In genomic region chr19:29139227-29139626, GRCh38 we compare ENCODE assay signal across 28 cellular contexts.
A peak's percentile ranks its signal among the peaks of the same experiment; 100 is the strongest.
DNase-seq lines count a peak whose midpoint lies in the region; ATAC-seq, FAIRE-seq and TF ChIP-seq lines count a peak whose summit lies in the region.
"Had no signal": no experiment of that assay in that cellular context is flagged by ENCODE, and none has a peak within 500 bp of the region (broad histone marks: within the 10 kb centered on the region; RNA-seq: fewer than 3 reads in every experiment).

No MANE protein-coding gene starts in this region.

- no peaks in the 10 kb centered on the region for H4K20me1 ChIP-seq in HCT116 (ENCODE audit: insufficient read depth)
- no peaks in the 10 kb centered on the region for H4K20me1 ChIP-seq in K562 (replicated peaks; ENCODE audit: control insufficient read depth, insufficient read depth, low read length)
- H4K20me1 ChIP-seq: BLaER1 treated with 17β-estradiol and CSF1 and Interleukin-3, amounts not matched to agents 10 nM and 100 nM had no signal

- peak; percentile 8 for DNase-seq in activated naive CD4-positive, alpha-beta T cell treated with anti-CD3 and anti-CD28 coated beads for 36 hours
- DNase-seq in activated naive CD4-positive, alpha-beta T cell treated with Interleukin-2 at 50 U/mL for 16 hours: no peak
- no peak for DNase-seq in HCT116 (ENCODE audit: low read depth, low spot score)
- DNase-seq in K562 (ENCODE audit: extremely low read depth in 1 of 4, low spot score in 3 of 4): peak in 1 of 4 experiments; percentile 3
- DNase-seq in ovary: no peak
- no peak for DNase-seq in activated gamma-delta T cell treated with Interleukin-2 at 50 U/mL for 16 hours
- DNase-seq in NCI-H446 treated with DMSO at 0.1 percent for 48 hours (lab: John Stamatoyannopoulos, UW): no peak
- DNase-seq: AML-193; CD4-positive, alpha-beta T cell; COR-L47; DMS79 treated with DMSO at 0.1 percent for 48 hours; H7; HFFc6; IMR-90; NCI-H1048; NCI-H1417 treated with DMSO at 0.1 percent for 48 hours; NCI-H1694 treated with DMSO at 0.1 percent for 48 hours; NCI-H2081; NCI-H2227 treated with DMSO at 0.1 percent for 48 hours; NCI-H510A treated with DMSO at 0.1 percent for 48 hours; NCI-H748 treated with DMSO at 0.1 percent for 48 hours; PC-9; SJCRH30 had no signal

- in situ Hi-C loops in K562 (cut with MboI): no loop called here

- H3K9me2 ChIP-seq in HCT116 (ENCODE audit: insufficient read depth): no peaks in the 10 kb centered on the region

- no peaks in the 10 kb centered on the region for H3K4me1 Mint-ChIP-seq in activated naive CD4-positive, alpha-beta T cell treated with anti-CD3 and anti-CD28 coated beads for 36 hours (ENCODE audit: low read depth)

- no peak overlapping the region for H3K9ac ChIP-seq in HCT116 (ENCODE audit: low read length)
- no peak overlapping the region for H3K9ac ChIP-seq in K562 (ENCODE audit: insufficient read depth in 1 of 2, low read depth in 2 of 2, low read length in 2 of 2)
- H3K9ac ChIP-seq: BLaER1 treated with 17β-estradiol and CSF1 and Interleukin-3, amounts not matched to agents 10 nM and 100 nM; KMS-11 had no signal

- H3K27ac ChIP-seq in HCT116 (ENCODE audit: low read depth, low read length) (no peak overlapping the region), K562 (ENCODE audit: extremely low read depth, low read depth, low read length) (no peak overlapping the region), ovary (no peak overlapping the region)
- H3K27ac ChIP-seq: BLaER1 treated with 17β-estradiol and CSF1 and Interleukin-3, amounts not matched to agents 10 nM and 100 nM; KMS-11; PC-9; SJCRH30 had no signal

- TF ChIP-seq CTCF in HCT116 (IDR thresholded peaks at IDR 0.05 in 2 of 3, conservative IDR thresholded peaks at IDR 0.05 in 1 of 3; ENCODE audit: borderline replicate concordance in 1 of 3, insufficient read depth in 1 of 3, low read depth in 2 of 3, low read length in 2 of 3) (no peak), K562 (IDR thresholded peaks at IDR 0.05 in 2 of 3, conservative IDR thresholded peaks at IDR 0.05 in 1 of 3; ENCODE audit: insufficient read depth in 2 of 3, low read depth in 1 of 3, low read length in 3 of 3) (no peak), ovary (IDR thresholded peaks at IDR 0.05) (no peak)

- H3K9me1 ChIP-seq in K562 (ENCODE audit: control insufficient read depth, insufficient read depth, low read length): no peaks in the 10 kb centered on the region

- BruUV-seq in HCT116 (replicated peaks; lab: Mats Ljungman, UMichigan) (no TSS peak), K562 (replicated peaks; lab: Mats Ljungman, UMichigan) (no TSS peak)

- H3K27me3 ChIP-seq in HCT116 (ENCODE audit: insufficient read depth, low read length) (no peaks in the 10 kb centered on the region), K562 (ENCODE audit: control insufficient read depth in 2 of 2, insufficient read depth in 2 of 2, low read length in 2 of 2) (no peaks in the 10 kb centered on the region), ovary (no peaks in the 10 kb centered on the region)
- H3K27me3 ChIP-seq: BLaER1 treated with 17β-estradiol and CSF1 and Interleukin-3, amounts not matched to agents 10 nM and 100 nM; SJCRH30 had no signal

- RAD21 ChIA-PET in HCT116 (lab: Charles Lee; ENCODE audit: low non-redundant PET in 1 of 2, low total read pairs in 2 of 2, uncharacterized antibody in 2 of 2, unreplicated experiment in 2 of 2): no interaction called here

- H3K36me3 ChIP-seq in HCT116 (ENCODE audit: control insufficient read depth in 1 of 2, insufficient read depth in 2 of 2, low read length in 2 of 2) (no peaks in the 10 kb centered on the region), K562 (ENCODE audit: control insufficient read depth, insufficient read depth, low read length) (no peaks in the 10 kb centered on the region), ovary (no peaks in the 10 kb centered on the region)
- H3K36me3 ChIP-seq: BLaER1 treated with 17β-estradiol and CSF1 and Interleukin-3, amounts not matched to agents 10 nM and 100 nM; SJCRH30 had no signal

- peaks cover 3% of the 10 kb centered on the region for H3K27me3 Mint-ChIP-seq in activated naive CD4-positive, alpha-beta T cell treated with anti-CD3 and anti-CD28 coated beads for 36 hours (ENCODE audit: low read depth)

- intact Hi-C loops in activated naive CD4-positive, alpha-beta T cell treated with anti-CD3 and anti-CD28 coated beads for 36 hours (cut with micrococcal nuclease): no loop called here
- intact Hi-C loops in HCT116 (cut with micrococcal nuclease) (no loop called here), K562 (cut with micrococcal nuclease) (no loop called here), ovary (cut with DNase I) (no loop called here)

- FAIRE-seq in K562 (lab: Jason Lieb, UNC): no peak
- FAIRE-seq: GM19239 had no signal

- no peak overlapping the region for H3K4me3 ChIP-seq in HCT116 (replicated peaks in 1 of 2; ENCODE audit: low read depth in 1 of 2, low read length in 2 of 2)
- no peak overlapping the region for H3K4me3 ChIP-seq in K562
- no peak overlapping the region for H3K4me3 ChIP-seq in ovary
- H3K4me3 ChIP-seq: BLaER1 treated with 17β-estradiol and CSF1 and Interleukin-3, amounts not matched to agents 10 nM and 100 nM; PC-9; SJCRH30 had no signal

- TF ChIP-seq EP300 in K562 (IDR thresholded peaks at IDR 0.05; ENCODE audit: low read length) (no peak), ovary (IDR thresholded peaks at IDR 0.05) (no peak)

- H3K9me3 Mint-ChIP-seq in activated naive CD4-positive, alpha-beta T cell treated with anti-CD3 and anti-CD28 coated beads for 36 hours: peaks cover 55% of the 10 kb centered on the region

- H3K36me3 Mint-ChIP-seq in activated naive CD4-positive, alpha-beta T cell treated with anti-CD3 and anti-CD28 coated beads for 36 hours (ENCODE audit: low read depth): peaks cover 6% of the 10 kb centered on the region

- H3K27ac Mint-ChIP-seq in activated naive CD4-positive, alpha-beta T cell treated with anti-CD3 and anti-CD28 coated beads for 36 hours: no peak overlapping the region
- H3K27ac Mint-ChIP-seq: CD4-positive, alpha-beta T cell; HFFc6 had no signal

- CTCF ChIA-PET in activated naive CD4-positive, alpha-beta T cell treated with anti-CD3 and anti-CD28 coated beads for 36 hours (lab: Charles Lee): no interaction called here
- CTCF ChIA-PET in HCT116 (lab: Charles Lee) (no interaction called here), K562 (lab: Yijun Ruan, JAX; ENCODE audit: low intra/inter-chr PET ratio) (no interaction called here)

- TF ChIP-seq POLR2A in HCT116 (IDR thresholded peaks at IDR 0.05; ENCODE audit: borderline replicate concordance, extremely low read depth, insufficient read depth, insufficient read length) (no peak), K562 (conservative IDR thresholded peaks at IDR 0.05) (no peak), ovary (IDR thresholded peaks at IDR 0.05) (no peak)

- H3K79me2 ChIP-seq in HCT116 (ENCODE audit: insufficient read depth, low read length) (no peaks in the 10 kb centered on the region), K562 (ENCODE audit: control insufficient read depth, insufficient read depth, low read length) (no peaks in the 10 kb centered on the region)

- H3K4me2 ChIP-seq in HCT116 (ENCODE audit: low read length): no peak overlapping the region
- H3K4me2 ChIP-seq in K562 (ENCODE audit: insufficient read depth, low read length): no peak overlapping the region
- H3K4me2 ChIP-seq: BLaER1 treated with 17β-estradiol and CSF1 and Interleukin-3, amounts not matched to agents 10 nM and 100 nM; KMS-11; PC-9 had no signal

- no peaks in the 10 kb centered on the region for H3K4me1 ChIP-seq in HCT116 (ENCODE audit: control insufficient read depth in 1 of 2, insufficient read depth in 2 of 2, low read length in 2 of 2)
- H3K4me1 ChIP-seq in K562 (replicated peaks in 1 of 2; ENCODE audit: control insufficient read depth in 2 of 2, insufficient read depth in 2 of 2, low read length in 2 of 2): no peaks in the 10 kb centered on the region
- H3K4me1 ChIP-seq in ovary (ENCODE audit: insufficient read depth): no peaks in the 10 kb centered on the region
- H3K4me1 ChIP-seq: BLaER1 treated with 17β-estradiol and CSF1 and Interleukin-3, amounts not matched to agents 10 nM and 100 nM; SJCRH30 had no signal

- TF ChIP-seq RAD21 in HCT116 (IDR thresholded peaks at IDR 0.05; ENCODE audit: low read depth): no peak
- no peak for TF ChIP-seq RAD21 in K562 (CRISPR knock-in tag; conservative IDR thresholded peaks at IDR 0.05 in 1 of 2, IDR thresholded peaks at IDR 0.05 in 1 of 2)

- POLR2A ChIA-PET in HCT116 (lab: Charles Lee) (no interaction called here), K562 (lab: Yijun Ruan, JAX) (no interaction called here)

- no peak for ATAC-seq in HCT116
- ATAC-seq in K562: no peak
- ATAC-seq: Right ventricle myocardium inferior, SK-N-SH treated with all-trans-retinoic acid at 6 μM for 48 hours had no signal

- H2AFZ ChIP-seq in HCT116 (ENCODE audit: low read depth, low read length, poor library complexity, severe bottlenecking) (no peak overlapping the region), K562 (ENCODE audit: low read depth, low read length) (no peak overlapping the region)
- H2AFZ ChIP-seq: PC-9 had no signal

- H3K4me3 Mint-ChIP-seq in activated naive CD4-positive, alpha-beta T cell treated with anti-CD3 and anti-CD28 coated beads for 36 hours: no peak overlapping the region
- H3K4me3 Mint-ChIP-seq: CD4-positive, alpha-beta T cell; HFFc6 had no signal

- H3K9me3 ChIP-seq in HCT116 (ENCODE audit: control insufficient read depth in 1 of 2, insufficient read depth in 1 of 2, low read depth in 1 of 2, low read length in 2 of 2) (peaks cover 7 to 27% of the 10 kb centered on the region in 2 experiments; a peak in 2 of 4 replicates), K562 (replicated peaks; ENCODE audit: control insufficient read depth, insufficient read depth, low read depth, low read length) (no peaks in the 10 kb centered on the region), ovary (peaks cover 9 to 12% of the 10 kb centered on the region in 2 donors)

TF ChIP-seq in K562, 482 proteins besides CTCF, POLR2A, EP300 and RAD21 (continues in another document):
- TF ChIP-seq ZNF561 (CRISPR knock-in tag; conservative IDR thresholded peaks at IDR 0.05) (no peak), CBX3 (IDR thresholded peaks at IDR 0.05; ENCODE audit: borderline replicate concordance in 1 of 2, low read length in 2 of 2) (peak in 1 of 2 experiments; percentile 64; a peak in 1 of 3 replicates), KLF16 (IDR thresholded peaks at IDR 0.05) (no peak), EHMT2 (IDR thresholded peaks at IDR 0.05) (no peak)
